Comparison of ENCODE assay signal across 8 cellular contexts in genomic region chr10:42551582-42552187, GRCh38.
DNase-seq lines count a peak whose midpoint lies in the region; ATAC-seq, FAIRE-seq and TF ChIP-seq lines count a peak whose summit lies in the region.

No MANE protein-coding gene starts in this region.

- H2AK5ac ChIP-seq in H9 (ENCODE audit: insufficient read length, low read length): no peak overlapping the region

- H3K27me3 Mint-ChIP-seq in H9 (ENCODE audit: low read depth): peaks cover 20% of the 10 kb centered on the region

- H4K5ac ChIP-seq in H9 (ENCODE audit: insufficient read length, low read depth, low read length): no peak overlapping the region

- no peak overlapping the region for H2BK120ac ChIP-seq in H9 (ENCODE audit: low read depth, low read length, poor library complexity, severe bottlenecking)

- no peak overlapping the region for H3K56ac ChIP-seq in H9 (ENCODE audit: insufficient read length, low read depth, low read length)

- H2AFZ ChIP-seq in H9 (ENCODE audit: low read length): no peak overlapping the region
- peak overlapping the region; percentile 96 for H2AFZ ChIP-seq in parathyroid adenoma

- no peak for TF ChIP-seq EP300 in esophagus muscularis mucosa (IDR thresholded peaks at IDR 0.05)

- peaks cover 20% of the 10 kb centered on the region for H3K36me3 ChIP-seq in RWPE2 (ENCODE audit: low read depth)
- H3K36me3 ChIP-seq in esophagus muscularis mucosa: peaks cover 0 to 21% (median 0%) of the 10 kb centered on the region in 4 donors
- H3K36me3 ChIP-seq in parathyroid adenoma (ENCODE audit: control insufficient read depth, insufficient read depth, low read length): no peaks in the 10 kb centered on the region

- no peak overlapping the region for H3K4ac ChIP-seq in H9 (ENCODE audit: low read depth, low read length)

- H2BK12ac ChIP-seq in H9 (ENCODE audit: insufficient read length, low read depth, low read length): no peak overlapping the region

- peak overlapping the region; percentile 65 for H3K4me2 ChIP-seq in H9 (ENCODE audit: insufficient read depth, insufficient read length, low read length)
- H3K4me2 ChIP-seq in parathyroid adenoma (ENCODE audit: low read length): peak overlapping the region; percentile 63

- peaks cover 28 to 44% of the 10 kb centered on the region in 2 experiments for H3K9me3 Mint-ChIP-seq in H9

- no peak overlapping the region for H2BK15ac ChIP-seq in H9 (ENCODE audit: low read depth, low read length)

- peaks cover 9% of the 10 kb centered on the region for H3K23me2 ChIP-seq in H9 (ENCODE audit: insufficient read length, low read depth, low read length, poor library complexity, severe bottlenecking)

- TF ChIP-seq CTCF in H9 (conservative IDR thresholded peaks at IDR 0.05) (no peak), RWPE2 (IDR thresholded peaks at IDR 0.05; ENCODE audit: poor library complexity, severe bottlenecking) (no peak), esophagus muscularis mucosa (IDR thresholded peaks at IDR 0.05) (no peak), parathyroid adenoma (IDR thresholded peaks at IDR 0.05) (no peak)

- no peak overlapping the region for H3K14ac ChIP-seq in H9 (ENCODE audit: insufficient read depth, low read length)

- no peak for DNase-seq in H9
- no peak for DNase-seq in RWPE2 (ENCODE audit: low spot score)
- DNase-seq in esophagus muscularis mucosa (ENCODE audit: extremely low spot score): no peak
- no peak for DNase-seq in middle frontal gyrus (ENCODE audit: extremely low spot score, low spot score)
- DNase-seq in stimulated activated CD4-positive, alpha-beta T cell treated with anti-CD3 and anti-CD28 coated beads, Interleukin-2, amount 100 ng/mL, for 48 hours: no peak
- no peak for DNase-seq in GM19239 (ENCODE audit: insufficient read length, low spot score)

- ATAC-seq in RWPE2 (ENCODE audit: low read depth) (peak; percentile 7; the same call in 2 of the 3 replicates), HG03039 (IDR thresholded peaks at IDR 0.05; ENCODE audit: unreplicated experiment) (no peak)

- no peak overlapping the region for H3T11ph ChIP-seq in H9 (ENCODE audit: low read length)

- no CpG with 5 or more reads among the region's 24 CpGs for WGBS in H9 (ENCODE audit: extremely low coverage, insufficient read length, low lambda C conversion rate)
- WGBS in esophagus muscularis mucosa: 79% methylated on average over 17 of the region's 24 CpGs

- H3K27me3 ChIP-seq in H9 (ENCODE audit: insufficient read depth, low read length) (no peaks in the 10 kb centered on the region), RWPE2 (ENCODE audit: insufficient read depth, poor library complexity, severe bottlenecking) (no peaks in the 10 kb centered on the region), esophagus muscularis mucosa (no peaks in the 10 kb centered on the region), parathyroid adenoma (ENCODE audit: control insufficient read depth, insufficient read depth, low read length) (no peaks in the 10 kb centered on the region)

- H3K4me3 ChIP-seq in RWPE2 (ENCODE audit: severe bottlenecking): peak overlapping the region; percentile 53
- peak overlapping the region; percentile 79 to 86 (median 82) for H3K4me3 ChIP-seq in esophagus muscularis mucosa
- H3K4me3 ChIP-seq in parathyroid adenoma (ENCODE audit: low read depth, low read length): peak overlapping the region; percentile 66

- no peak overlapping the region for H2BK5ac ChIP-seq in H9 (ENCODE audit: insufficient read length, low read length)

- peaks cover 31 to 42% (median 39%) of the 10 kb centered on the region in 3 experiments for H3K36me3 Mint-ChIP-seq in H9 (ENCODE audit: insufficient read depth in 1 of 3, low read depth in 3 of 3)

- intact Hi-C loops in esophagus muscularis mucosa (cut with DNase I): loop anchor here (5.0 kb wide), 2 partner anchors 86 to 231 kb away; partner anchors contain the start of genes BMS1 and ZNF33B

- peak overlapping the region; percentile 91 to 93 for H3K4me3 Mint-ChIP-seq in H9

- H4K20me1 ChIP-seq in H9 (ENCODE audit: control insufficient read depth, insufficient read depth, insufficient read length): no peaks in the 10 kb centered on the region

- H3K79me2 ChIP-seq in H9 (ENCODE audit: insufficient read depth, low read length) (no peaks in the 10 kb centered on the region), parathyroid adenoma (peaks cover 5% of the 10 kb centered on the region)

- H3K27ac ChIP-seq in H9 (ENCODE audit: insufficient read length, low read depth, low read length) (no peak overlapping the region), RWPE2 (ENCODE audit: poor library complexity, severe bottlenecking) (no peak overlapping the region), esophagus muscularis mucosa (replicated peaks in 1 of 4) (peak overlapping the region; percentile 81 to 83 (median 82)), parathyroid adenoma (no peak overlapping the region)

- no peak overlapping the region for H3K18ac ChIP-seq in H9 (ENCODE audit: insufficient read length, low read depth, low read length)

- H4K8ac ChIP-seq in H9 (replicated peaks; ENCODE audit: insufficient read length, low read depth, low read length): no peak overlapping the region

- no peak overlapping the region for H2BK20ac ChIP-seq in H9 (ENCODE audit: low read depth, low read length, poor library complexity, severe bottlenecking)

- FAIRE-seq in GM19239 (lab: Jason Lieb, UNC): no peak

- no peaks in the 10 kb centered on the region; the same call in 1 of the 2 replicates for H3K4me1 ChIP-seq in H9 (ENCODE audit: insufficient read depth, low read length)
- H3K4me1 ChIP-seq in RWPE2 (ENCODE audit: insufficient read depth, poor library complexity, severe bottlenecking): no peaks in the 10 kb centered on the region
- peaks cover 10 to 26% (median 25%) of the 10 kb centered on the region in 4 donors for H3K4me1 ChIP-seq in esophagus muscularis mucosa
- H3K4me1 ChIP-seq in parathyroid adenoma: peaks cover 10% of the 10 kb centered on the region

- H3K4me1 Mint-ChIP-seq in H9: peaks cover 11% of the 10 kb centered on the region in 2 experiments

- H3K79me1 ChIP-seq in H9 (ENCODE audit: insufficient read depth, low read depth, low read length, poor library complexity, severe bottlenecking): no peaks in the 10 kb centered on the region

- H3K9me3 ChIP-seq in H9 (ENCODE audit: control insufficient read depth, low read depth, low read length): no peaks in the 10 kb centered on the region
- no peaks in the 10 kb centered on the region for H3K9me3 ChIP-seq in RWPE2 (ENCODE audit: severe bottlenecking)
- H3K9me3 ChIP-seq in esophagus muscularis mucosa: no peaks in the 10 kb centered on the region
- no peaks in the 10 kb centered on the region for H3K9me3 ChIP-seq in parathyroid adenoma (ENCODE audit: control insufficient read depth, low read length)

- H4K91ac ChIP-seq in H9 (ENCODE audit: insufficient read length, low read depth, low read length): no peak overlapping the region

- H3K9ac ChIP-seq in H9 (ENCODE audit: extremely low read depth, insufficient read length, low read length): peak overlapping the region; percentile 59
- H3K9ac ChIP-seq in parathyroid adenoma: no peak overlapping the region

- no peak for TF ChIP-seq POLR2A in esophagus muscularis mucosa (IDR thresholded peaks at IDR 0.05; ENCODE audit: low read depth)

- no peak overlapping the region for H3K23ac ChIP-seq in H9 (ENCODE audit: insufficient read length, low read depth, low read length)

- no peak overlapping the region; a peak in 1 of 7 replicates for H3K27ac Mint-ChIP-seq in H9

Comparison
In these comparisons a context has a peak if more than half of its experiments do, and no peak if none do; other contexts are left out.
1. H3K27ac ChIP-seq: peak in esophagus muscularis mucosa (4 of 4); none in H9 (single experiment), RWPE2 (single experiment) and parathyroid adenoma (single experiment).
2. Peak in every context shown above with its lines, with median percentiles within 50 percentile points of each other: H3K4me3 ChIP-seq.